8 cellular contexts compared by ENCODE assay signal in genomic region chr2:106104332-106105062, GRCh38.
DNase-seq lines count a peak whose midpoint lies in the region; ATAC-seq, FAIRE-seq and TF ChIP-seq lines count a peak whose summit lies in the region.

No MANE protein-coding gene starts in this region.

- no peaks in the 10 kb centered on the region for H3K36me3 ChIP-seq in A673 (ENCODE audit: insufficient read depth, low read length, poor library complexity, severe bottlenecking)

- POLR2A ChIA-PET in A673 (lab: Charles Lee; ENCODE audit: low non-redundant PET), result no interaction called here

- peak; percentile 92 for FAIRE-seq in GM12891 (lab: Jason Lieb, UNC)

- WGBS in lower leg skin, 2 donors, result 48 to 49% methylated on average over 16 of the region's 16 CpGs

- H3K9me3 ChIP-seq in A673 (ENCODE audit: low read depth, low read length, poor library complexity, severe bottlenecking), result no peaks in the 10 kb centered on the region

- intact Hi-C loops in A673 (cut with micrococcal nuclease; ENCODE audit: unreplicated experiment), result loop anchor here (2.0 to 10.0 kb wide), 3 partner anchors 140 to 478 kb away; no protein-coding TSS in a partner anchor
- intact Hi-C loops in lower leg skin (cut with DNase I; ENCODE audit: low total_unique reads), result loop anchor here (10.0 kb wide), 1 partner anchor 360 kb away; the partner anchor contains the start of gene RGPD3

- peak; percentile 70 for DNase-seq in A673 (ENCODE audit: low spot score)
- DNase-seq in GM12891 (ENCODE audit: insufficient read length, low spot score), result peak; percentile 65
- peak; percentile 32 for DNase-seq in NCI-H226
- peak; percentile 52 for DNase-seq in activated CD4-positive, alpha-beta T cell treated with anti-CD3 and anti-CD28 coated beads for 1 hour
- DNase-seq in dedifferentiated amniotic fluid mesenchymal stem cell (ENCODE audit: extremely low spot score), result peak; percentile 46
- peak; percentile 55 to 89 for DNase-seq in lower leg skin (ENCODE audit: low spot score in 2 of 2)
- peak; percentile 47 to 75 for DNase-seq in stimulated activated effector memory CD8-positive, alpha-beta T cell treated with anti-CD3 and anti-CD28 coated beads, Interleukin-12 subunit alpha, Interleukin-12 subunit beta, amount 100 ng/mL, for 72 hours (ENCODE audit: low spot score in 2 of 2)

- H3K9me3 Mint-ChIP-seq in stimulated activated effector memory CD8-positive, alpha-beta T cell treated with anti-CD3 and anti-CD28 coated beads, Interleukin-12 subunit alpha, Interleukin-12 subunit beta, amount 100 ng/mL, for 72 hours, result no peaks in the 10 kb centered on the region

- CTCF ChIA-PET in A673 (lab: Charles Lee), result interaction anchor here (1.0 kb wide), 2 partner anchors 36 to 438 kb away, joined by 3 read pairs; no protein-coding TSS in a partner anchor

- no peak for TF ChIP-seq POLR2A in GM12891 (IDR thresholded peaks at IDR 0.05; ENCODE audit: low read depth, low read length)
- TF ChIP-seq POLR2A in lower leg skin (IDR thresholded peaks at IDR 0.05), result no peak

- peaks cover 16% of the 10 kb centered on the region for H3K4me1 Mint-ChIP-seq in stimulated activated effector memory CD8-positive, alpha-beta T cell treated with anti-CD3 and anti-CD28 coated beads, Interleukin-12 subunit alpha, Interleukin-12 subunit beta, amount 100 ng/mL, for 72 hours

- peak; percentile 37 for ATAC-seq in HG03060 (IDR thresholded peaks at IDR 0.05; ENCODE audit: low read depth, unreplicated experiment)
- peak; percentile 63 for ATAC-seq in stimulated activated effector memory CD8-positive, alpha-beta T cell treated with anti-CD3 and anti-CD28 coated beads, Interleukin-12 subunit alpha, Interleukin-12 subunit beta, amount 100 ng/mL, for 72 hours

- H3K27ac Mint-ChIP-seq in stimulated activated effector memory CD8-positive, alpha-beta T cell treated with anti-CD3 and anti-CD28 coated beads, Interleukin-12 subunit alpha, Interleukin-12 subunit beta, amount 100 ng/mL, for 72 hours, result no peak overlapping the region

- H3K4me3 ChIP-seq in A673 (ENCODE audit: low read depth, low read length, poor library complexity, severe bottlenecking) (no peak overlapping the region), lower leg skin (ENCODE audit: low read depth, poor library complexity, severe bottlenecking) (no peak overlapping the region)

- H3K4me3 Mint-ChIP-seq in stimulated activated effector memory CD8-positive, alpha-beta T cell treated with anti-CD3 and anti-CD28 coated beads, Interleukin-12 subunit alpha, Interleukin-12 subunit beta, amount 100 ng/mL, for 72 hours, result no peak overlapping the region

- peaks cover 34% of the 10 kb centered on the region for H3K36me3 Mint-ChIP-seq in stimulated activated effector memory CD8-positive, alpha-beta T cell treated with anti-CD3 and anti-CD28 coated beads, Interleukin-12 subunit alpha, Interleukin-12 subunit beta, amount 100 ng/mL, for 72 hours

- TF ChIP-seq CTCF in A673 (conservative IDR thresholded peaks at IDR 0.05; ENCODE audit: low read depth, low read length) (peak; percentile 93), lower leg skin (IDR thresholded peaks at IDR 0.05) (peak in 1 of 3 donors; percentile 96)

- BruUV-seq in A673 (replicated peaks; lab: Mats Ljungman, UMichigan), result no TSS peak

- no peak overlapping the region for H3K27ac ChIP-seq in A673 (ENCODE audit: low read depth, low read length, poor library complexity, severe bottlenecking)

- no peaks in the 10 kb centered on the region for H3K4me1 ChIP-seq in A673 (ENCODE audit: insufficient read depth, low read length, poor library complexity, severe bottlenecking)

- no peaks in the 10 kb centered on the region for H3K27me3 ChIP-seq in A673 (replicated peaks; ENCODE audit: insufficient read depth, low read depth, low read length, poor library complexity)

TF ChIP-seq in GM12891, 5 proteins besides CTCF, POLR2A, EP300 and RAD21:
- TF ChIP-seq TAF1 (IDR thresholded peaks at IDR 0.05; ENCODE audit: low read depth, low read length), result no peak
- no peak for TF ChIP-seq POLR2AphosphoS5 (IDR thresholded peaks at IDR 0.05; ENCODE audit: low read depth, low read length)
- TF ChIP-seq POU2F2 (IDR thresholded peaks at IDR 0.05; ENCODE audit: low read depth, low read length), result no peak
- TF ChIP-seq PAX5 (IDR thresholded peaks at IDR 0.05; ENCODE audit: insufficient read depth, low read length, severe bottlenecking), result no peak
- TF ChIP-seq SPI1 (IDR thresholded peaks at IDR 0.05; ENCODE audit: low read depth, low read length), result no peak
